Comparison of ENCODE assay signal across 27 cellular contexts in the genomic region with DNA sequence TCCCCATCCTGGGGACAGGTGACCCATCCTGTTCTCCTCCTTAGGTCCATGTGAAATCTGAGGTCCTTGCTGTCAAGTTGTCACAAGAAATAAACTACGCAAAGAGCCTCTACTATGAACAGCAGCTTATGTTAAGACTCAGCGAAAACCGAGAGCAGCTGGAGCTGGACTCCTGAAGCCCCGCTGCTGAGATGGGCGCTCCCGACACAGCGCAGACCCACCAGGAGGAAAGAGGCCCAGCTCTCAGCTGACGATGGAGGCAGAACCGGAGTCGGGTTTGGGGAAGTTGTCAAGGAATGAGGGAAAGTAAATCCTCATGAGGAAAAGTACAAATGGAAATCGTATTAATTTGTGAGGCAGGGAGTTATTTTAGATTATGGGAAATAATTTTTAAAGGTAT.
DNase-seq lines count a peak whose midpoint lies in the region; ATAC-seq and TF ChIP-seq lines count a peak whose summit lies in the region.
"Had no signal": no experiment of that assay in that cellular context is flagged by ENCODE, and none has a peak within 500 bp of the region (broad histone marks: within the 10 kb centered on the region; RNA-seq: fewer than 3 reads in every experiment).

No MANE protein-coding gene starts in this region.

- peaks cover 9% of the 10 kb centered on the region for H3K36me3 Mint-ChIP-seq in activated CD4-positive, alpha-beta memory T cell treated with anti-CD3 and anti-CD28 coated beads for 36 hours
- peaks cover 41% of the 10 kb centered on the region for H3K36me3 Mint-ChIP-seq in activated CD4-positive, alpha-beta memory T cell treated with anti-CD3 and anti-CD28 coated beads, Interleukin-2, amount 10 ng/mL, durations not matched to agents 7 days and 5 days (ENCODE audit: low read depth)
- peaks cover 46% of the 10 kb centered on the region for H3K36me3 Mint-ChIP-seq in CD8-positive, alpha-beta T cell
- peaks cover 15% of the 10 kb centered on the region for H3K36me3 Mint-ChIP-seq in activated naive CD8-positive, alpha-beta T cell
- peaks cover 8% of the 10 kb centered on the region for H3K36me3 Mint-ChIP-seq in natural killer cell treated with Interleukin-12 subunit alpha and Interleukin-12 subunit beta and Interleukin-15 and Interleukin-18, amount 100 ng/mL, for 72 hours

- H3K27ac ChIP-seq in CD8-positive, alpha-beta T cell (ENCODE audit: low read depth, low read length), result no peak overlapping the region
- H3K27ac ChIP-seq in esophagus muscularis mucosa (replicated peaks in 1 of 4), result no peak overlapping the region
- no peak overlapping the region for H3K27ac ChIP-seq in prostate gland
- no peak overlapping the region for H3K27ac ChIP-seq in left lung
- H3K27ac ChIP-seq: ovary, right atrium auricular region, upper lobe of right lung had no signal

- no peak overlapping the region for H3K4me3 Mint-ChIP-seq in activated CD4-positive, alpha-beta memory T cell treated with anti-CD3 and anti-CD28 coated beads for 36 hours
- no peak overlapping the region for H3K4me3 Mint-ChIP-seq in activated CD4-positive, alpha-beta memory T cell treated with anti-CD3 and anti-CD28 coated beads, Interleukin-2, amount 10 ng/mL, durations not matched to agents 7 days and 5 days
- H3K4me3 Mint-ChIP-seq in CD8-positive, alpha-beta T cell, result no peak overlapping the region
- no peak overlapping the region for H3K4me3 Mint-ChIP-seq in activated naive CD8-positive, alpha-beta T cell
- no peak overlapping the region for H3K4me3 Mint-ChIP-seq in natural killer cell treated with Interleukin-12 subunit alpha and Interleukin-12 subunit beta and Interleukin-15 and Interleukin-18, amount 100 ng/mL, for 72 hours
- H3K4me3 Mint-ChIP-seq: IgD-negative memory B cell, nephron progenitor cell had no signal

- DNase-seq in activated CD4-positive, alpha-beta memory T cell treated with anti-CD3 and anti-CD28 coated beads for 36 hours, result no peak
- no peak for DNase-seq in activated CD4-positive, alpha-beta memory T cell treated with anti-CD3 and anti-CD28 coated beads, Interleukin-2, amount 10 ng/mL, durations not matched to agents 7 days and 5 days
- no peak for DNase-seq in CD8-positive, alpha-beta T cell
- DNase-seq in natural killer cell treated with Interleukin-12 subunit alpha and Interleukin-12 subunit beta and Interleukin-15 and Interleukin-18, amount 100 ng/mL, for 72 hours (ENCODE audit: low spot score), result no peak
- DNase-seq in esophagus muscularis mucosa (ENCODE audit: extremely low spot score) (no peak), prostate gland (ENCODE audit: low spot score) (no peak), left lung (no peak)
- DNase-seq: activated T-cell treated with anti-CD3 and anti-CD28 coated beads for 4 hours, Caco-2, DMS79, dorsolateral prefrontal cortex, gastrocnemius medialis, GDM1, left ventricle myocardium inferior, midbrain, NCI-H1048, NCI-H1694, NCI-H446 treated with DMSO at 0.1 percent for 48 hours, NCI-H82, nephron progenitor cell, ovary, spleen, upper lobe of right lung had no signal

- H3K9me3 ChIP-seq in CD8-positive, alpha-beta T cell (ENCODE audit: low read length), result no peaks in the 10 kb centered on the region
- H3K9me3 ChIP-seq in esophagus muscularis mucosa (no peaks in the 10 kb centered on the region), prostate gland (no peaks in the 10 kb centered on the region), left lung (no peaks in the 10 kb centered on the region)
- H3K9me3 ChIP-seq: Caco-2, gastrocnemius medialis, left ventricle myocardium inferior, ovary, right atrium auricular region, spleen, upper lobe of right lung had no signal

- peak overlapping the region; percentile 72 for H3K27ac Mint-ChIP-seq in activated CD4-positive, alpha-beta memory T cell treated with anti-CD3 and anti-CD28 coated beads for 36 hours
- no peak overlapping the region for H3K27ac Mint-ChIP-seq in activated CD4-positive, alpha-beta memory T cell treated with anti-CD3 and anti-CD28 coated beads, Interleukin-2, amount 10 ng/mL, durations not matched to agents 7 days and 5 days
- peak overlapping the region; percentile 83 for H3K27ac Mint-ChIP-seq in CD8-positive, alpha-beta T cell
- peak overlapping the region; percentile 86 for H3K27ac Mint-ChIP-seq in activated naive CD8-positive, alpha-beta T cell
- H3K27ac Mint-ChIP-seq in natural killer cell treated with Interleukin-12 subunit alpha and Interleukin-12 subunit beta and Interleukin-15 and Interleukin-18, amount 100 ng/mL, for 72 hours, result peak overlapping the region; percentile 93 to 99
- H3K27ac Mint-ChIP-seq: IgD-negative memory B cell had no signal

- ATAC-seq in CD8-positive, alpha-beta T cell, result no peak
- no peak for ATAC-seq in natural killer cell treated with Interleukin-12 subunit alpha and Interleukin-12 subunit beta and Interleukin-15 and Interleukin-18, amount 100 ng/mL, for 72 hours
- ATAC-seq in left lung, result no peak
- ATAC-seq: gastrocnemius medialis, upper lobe of right lung had no signal

- peaks cover 41% of the 10 kb centered on the region for H3K4me1 Mint-ChIP-seq in activated CD4-positive, alpha-beta memory T cell treated with anti-CD3 and anti-CD28 coated beads for 36 hours (ENCODE audit: low read depth)
- H3K4me1 Mint-ChIP-seq in activated CD4-positive, alpha-beta memory T cell treated with anti-CD3 and anti-CD28 coated beads, Interleukin-2, amount 10 ng/mL, durations not matched to agents 7 days and 5 days, result peaks cover 32% of the 10 kb centered on the region
- H3K4me1 Mint-ChIP-seq in CD8-positive, alpha-beta T cell (ENCODE audit: low read depth), result peaks cover 54% of the 10 kb centered on the region
- peaks cover 50% of the 10 kb centered on the region for H3K4me1 Mint-ChIP-seq in activated naive CD8-positive, alpha-beta T cell (ENCODE audit: low read depth)
- H3K4me1 Mint-ChIP-seq in natural killer cell treated with Interleukin-12 subunit alpha and Interleukin-12 subunit beta and Interleukin-15 and Interleukin-18, amount 100 ng/mL, for 72 hours (ENCODE audit: low read depth in 2 of 2), result peaks cover 26 to 27% of the 10 kb centered on the region in 2 donors

- peaks cover 4% of the 10 kb centered on the region for H3K36me3 ChIP-seq in CD8-positive, alpha-beta T cell (ENCODE audit: insufficient read depth, low read length)
- H3K36me3 ChIP-seq in esophagus muscularis mucosa (peaks cover 0 to 40% (median 19%) of the 10 kb centered on the region in 4 donors), prostate gland (no peaks in the 10 kb centered on the region), left lung (peaks cover 0 to 33% of the 10 kb centered on the region in 2 donors)
- H3K36me3 ChIP-seq: ovary had no signal

- no peaks in the 10 kb centered on the region for H3K27me3 ChIP-seq in CD8-positive, alpha-beta T cell (ENCODE audit: insufficient read depth, low read length)
- H3K27me3 ChIP-seq in esophagus muscularis mucosa, result no peaks in the 10 kb centered on the region
- H3K27me3 ChIP-seq in prostate gland (replicated peaks; ENCODE audit: insufficient read depth), result no peaks in the 10 kb centered on the region
- no peaks in the 10 kb centered on the region for H3K27me3 ChIP-seq in left lung
- H3K27me3 ChIP-seq: dorsolateral prefrontal cortex, gastrocnemius medialis, hepatocyte, ovary, right atrium auricular region, spleen, upper lobe of right lung had no signal

- peaks cover 34% of the 10 kb centered on the region for H3K4me1 ChIP-seq in CD8-positive, alpha-beta T cell (ENCODE audit: insufficient read depth, low read length)
- H3K4me1 ChIP-seq in esophagus muscularis mucosa (peaks cover 23 to 47% (median 39%) of the 10 kb centered on the region in 4 donors), prostate gland (replicated peaks) (no peaks in the 10 kb centered on the region), left lung (peaks cover 15 to 29% of the 10 kb centered on the region in 2 donors)
- H3K4me1 ChIP-seq: Caco-2 had no signal

- TF ChIP-seq POLR2A in esophagus muscularis mucosa (IDR thresholded peaks at IDR 0.05; ENCODE audit: low read depth), result no peak
- TF ChIP-seq POLR2A in prostate gland (IDR thresholded peaks at IDR 0.05), result no peak

- intact Hi-C loops in activated CD4-positive, alpha-beta memory T cell treated with anti-CD3 and anti-CD28 coated beads for 36 hours (cut with micrococcal nuclease), result no loop called here
- intact Hi-C loops in CD8-positive, alpha-beta T cell (cut with DNase I, micrococcal nuclease), result no loop called here
- intact Hi-C loops in esophagus muscularis mucosa (cut with DNase I) (no loop called here), prostate gland (cut with DNase I) (no loop called here), left lung (cut with DNase I) (no loop called here)

- H3K9me3 Mint-ChIP-seq in activated CD4-positive, alpha-beta memory T cell treated with anti-CD3 and anti-CD28 coated beads for 36 hours, result no peaks in the 10 kb centered on the region
- no peaks in the 10 kb centered on the region for H3K9me3 Mint-ChIP-seq in activated CD4-positive, alpha-beta memory T cell treated with anti-CD3 and anti-CD28 coated beads, Interleukin-2, amount 10 ng/mL, durations not matched to agents 7 days and 5 days
- peaks cover 3% of the 10 kb centered on the region for H3K9me3 Mint-ChIP-seq in CD8-positive, alpha-beta T cell
- peaks cover 5% of the 10 kb centered on the region for H3K9me3 Mint-ChIP-seq in activated naive CD8-positive, alpha-beta T cell (ENCODE audit: low read depth)
- H3K9me3 Mint-ChIP-seq in natural killer cell treated with Interleukin-12 subunit alpha and Interleukin-12 subunit beta and Interleukin-15 and Interleukin-18, amount 100 ng/mL, for 72 hours, result no peaks in the 10 kb centered on the region
- H3K9me3 Mint-ChIP-seq: nephron progenitor cell had no signal

- H3K4me3 ChIP-seq in CD8-positive, alpha-beta T cell (ENCODE audit: low read depth, low read length), result no peak overlapping the region
- H3K4me3 ChIP-seq in esophagus muscularis mucosa (no peak overlapping the region), prostate gland (no peak overlapping the region), left lung (no peak overlapping the region)
- H3K4me3 ChIP-seq: dorsolateral prefrontal cortex, gastrocnemius medialis, hepatocyte, left ventricle myocardium inferior, ovary, right atrium auricular region, spleen, upper lobe of right lung had no signal

- CTCF ChIA-PET in activated CD4-positive, alpha-beta memory T cell treated with anti-CD3 and anti-CD28 coated beads for 36 hours (lab: Charles Lee), result no interaction called here
- CTCF ChIA-PET in activated CD4-positive, alpha-beta memory T cell treated with anti-CD3 and anti-CD28 coated beads, Interleukin-2, amount 10 ng/mL, durations not matched to agents 7 days and 5 days (lab: Charles Lee), result interaction anchor here (0.7 kb wide), 1 partner anchor 16 kb away, joined by 3 read pairs; no protein-coding TSS in a partner anchor
- CTCF ChIA-PET in CD8-positive, alpha-beta T cell (lab: Charles Lee), result interaction anchor here (1.1 kb wide), 1 partner anchor 60 kb away, joined by 3 read pairs; no protein-coding TSS in a partner anchor

- TF ChIP-seq CTCF in CD8-positive, alpha-beta T cell (IDR thresholded peaks at IDR 0.05), result no peak
- TF ChIP-seq CTCF in esophagus muscularis mucosa (IDR thresholded peaks at IDR 0.05) (no peak), prostate gland (IDR thresholded peaks at IDR 0.05) (no peak), left lung (IDR thresholded peaks at IDR 0.05) (no peak)

- 93% methylated on average over 11 of the region's 11 CpGs for WGBS in esophagus muscularis mucosa
- 92% methylated on average over 11 of the region's 11 CpGs for WGBS in prostate gland

- no peaks in the 10 kb centered on the region for H3K27me3 Mint-ChIP-seq in activated CD4-positive, alpha-beta memory T cell treated with anti-CD3 and anti-CD28 coated beads for 36 hours
- H3K27me3 Mint-ChIP-seq in activated CD4-positive, alpha-beta memory T cell treated with anti-CD3 and anti-CD28 coated beads, Interleukin-2, amount 10 ng/mL, durations not matched to agents 7 days and 5 days, result no peaks in the 10 kb centered on the region
- H3K27me3 Mint-ChIP-seq in CD8-positive, alpha-beta T cell (ENCODE audit: low read depth), result no peaks in the 10 kb centered on the region
- no peaks in the 10 kb centered on the region for H3K27me3 Mint-ChIP-seq in activated naive CD8-positive, alpha-beta T cell
- H3K27me3 Mint-ChIP-seq in natural killer cell treated with Interleukin-12 subunit alpha and Interleukin-12 subunit beta and Interleukin-15 and Interleukin-18, amount 100 ng/mL, for 72 hours, result no peaks in the 10 kb centered on the region
- H3K27me3 Mint-ChIP-seq: IgD-negative memory B cell had no signal

- TF ChIP-seq EP300 in esophagus muscularis mucosa (IDR thresholded peaks at IDR 0.05), result no peak

- POLR2A ChIA-PET in activated CD4-positive, alpha-beta memory T cell treated with anti-CD3 and anti-CD28 coated beads for 36 hours (lab: Charles Lee), result interaction anchor here (1.8 kb wide), 1 partner anchor 28 kb away, joined by 4 read pairs; no protein-coding TSS in a partner anchor
- POLR2A ChIA-PET in activated CD4-positive, alpha-beta memory T cell treated with anti-CD3 and anti-CD28 coated beads, Interleukin-2, amount 10 ng/mL, durations not matched to agents 7 days and 5 days (lab: Charles Lee), result no interaction called here
- POLR2A ChIA-PET in CD8-positive, alpha-beta T cell (lab: Charles Lee), result interaction anchor here (2.8 kb wide), 1 partner anchor 33 kb away, joined by 9 read pairs; no protein-coding TSS in a partner anchor
